24 cellular contexts compared by ENCODE assay signal in the genomic region with DNA sequence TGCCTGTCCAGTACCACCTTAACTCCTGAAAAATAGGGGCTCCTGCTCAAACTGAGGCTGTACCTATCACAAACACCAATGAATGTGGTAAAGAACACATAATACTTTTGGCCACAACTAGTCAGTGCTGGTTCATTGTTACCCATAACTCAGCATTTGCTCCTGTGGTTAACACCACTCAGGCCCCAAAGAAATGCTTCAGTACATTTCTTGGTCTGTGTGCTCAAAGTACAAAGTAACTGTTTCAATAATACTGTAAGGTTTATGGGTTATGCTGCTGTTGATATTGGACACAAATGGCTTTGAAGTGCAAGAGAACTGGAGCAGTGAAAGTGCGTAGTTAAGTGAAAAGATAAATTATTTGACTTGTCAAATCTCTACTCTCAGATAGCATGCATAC.
"Had no signal": no experiment of that assay in that cellular context is flagged by ENCODE, and none has a peak within 500 bp of the region (broad histone marks: within the 10 kb centered on the region; RNA-seq: fewer than 3 reads in every experiment).

No MANE protein-coding gene starts in this region.

- H3K36me3 ChIP-seq: MG63, SJSA1 had no signal

- H3K27me3 ChIP-seq: MG63, SJSA1 had no signal

- H3K9me3 ChIP-seq: MG63, SJSA1 had no signal

- H3K4me3 ChIP-seq: MG63, SJSA1, SK-N-MC had no signal

- H3K27ac ChIP-seq: HL-60, SJSA1, SK-N-MC had no signal

- DNase-seq: IMR-90, Karpas-422, KG1, MG63, NCI-H1092, NCI-H1105 treated with DMSO at 0.1 percent for 48 hours, NCI-H1417 treated with DMSO at 0.1 percent for 48 hours, NCI-H146, NCI-H1694 treated with DMSO at 0.1 percent for 48 hours, NCI-H1930, NCI-H2081, NCI-H2107, NCI-H2227 treated with DMSO at 0.1 percent for 48 hours, NCI-H446, NCI-H510A, NCI-H524 treated with DMSO at 0.1 percent for 48 hours, NCI-H69, NCI-H774, Right ventricle myocardium superior, RPMI8226, SIG-M5 had no signal
